In the genomic region with DNA sequence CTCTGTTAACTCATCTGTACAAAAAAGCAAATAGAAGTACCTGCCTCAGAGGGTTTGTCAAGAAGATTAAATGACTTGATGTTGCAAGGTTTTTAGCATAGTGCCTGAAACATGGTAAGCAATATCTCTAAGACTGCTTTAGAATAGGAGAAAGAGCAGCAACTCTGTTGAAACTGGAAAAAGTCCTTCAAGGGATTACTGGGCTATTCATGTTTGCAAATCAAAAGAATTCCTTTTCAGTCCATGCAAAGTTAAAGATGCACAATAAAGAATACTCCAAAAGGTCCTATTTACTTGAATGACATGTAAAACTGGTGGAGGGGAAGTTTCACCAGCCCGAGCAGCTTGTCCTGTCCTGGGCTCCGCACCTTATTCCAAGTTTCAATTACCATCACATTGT, we compare ENCODE assay signal across 1 cellular context.
TF ChIP-seq lines count a peak whose summit lies in the region.

No MANE protein-coding gene starts in this region.

TF ChIP-seq in GM23338, 12 proteins besides CTCF, POLR2A, EP300 and RAD21 (continued from another document):
- no peak for TF ChIP-seq ZNF462 (CRISPR knock-in tag; IDR thresholded peaks at IDR 0.05)
- TF ChIP-seq EZH2 (IDR thresholded peaks at IDR 0.05; ENCODE audit: low read depth, unreplicated experiment): no peak
- TF ChIP-seq ETS1 (IDR thresholded peaks at IDR 0.05): no peak
- no peak for TF ChIP-seq ZNF114 (CRISPR knock-in tag; IDR thresholded peaks at IDR 0.05)
TF ChIP-seq in GM23338: peak in this region for 0.
